In the genomic region with DNA sequence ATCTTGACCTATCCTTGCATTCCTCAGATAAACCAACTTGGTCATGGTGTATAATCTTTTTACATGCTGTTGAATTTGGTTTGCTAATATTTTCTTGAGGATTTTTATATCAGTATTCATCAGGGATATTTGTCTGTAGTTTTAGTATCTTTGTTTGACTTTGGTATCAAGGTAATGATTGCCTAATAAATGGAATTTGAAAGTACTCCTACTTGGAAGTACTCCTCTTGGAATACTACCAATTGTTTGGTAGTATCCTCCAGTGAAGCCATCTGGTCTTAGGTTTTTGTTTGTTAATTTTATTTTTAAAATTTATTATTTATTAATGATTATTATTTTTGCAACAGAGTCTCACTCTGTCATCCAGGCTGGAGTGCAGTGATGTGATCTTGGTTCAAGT, we compare ENCODE assay signal across 1 cellular context.
TF ChIP-seq lines count a peak whose summit lies in the region.

No MANE protein-coding gene starts in this region.

TF ChIP-seq in HepG2, 621 proteins besides CTCF, POLR2A, EP300 and RAD21 (continued from another document):
- TF ChIP-seq, protein P1, sequence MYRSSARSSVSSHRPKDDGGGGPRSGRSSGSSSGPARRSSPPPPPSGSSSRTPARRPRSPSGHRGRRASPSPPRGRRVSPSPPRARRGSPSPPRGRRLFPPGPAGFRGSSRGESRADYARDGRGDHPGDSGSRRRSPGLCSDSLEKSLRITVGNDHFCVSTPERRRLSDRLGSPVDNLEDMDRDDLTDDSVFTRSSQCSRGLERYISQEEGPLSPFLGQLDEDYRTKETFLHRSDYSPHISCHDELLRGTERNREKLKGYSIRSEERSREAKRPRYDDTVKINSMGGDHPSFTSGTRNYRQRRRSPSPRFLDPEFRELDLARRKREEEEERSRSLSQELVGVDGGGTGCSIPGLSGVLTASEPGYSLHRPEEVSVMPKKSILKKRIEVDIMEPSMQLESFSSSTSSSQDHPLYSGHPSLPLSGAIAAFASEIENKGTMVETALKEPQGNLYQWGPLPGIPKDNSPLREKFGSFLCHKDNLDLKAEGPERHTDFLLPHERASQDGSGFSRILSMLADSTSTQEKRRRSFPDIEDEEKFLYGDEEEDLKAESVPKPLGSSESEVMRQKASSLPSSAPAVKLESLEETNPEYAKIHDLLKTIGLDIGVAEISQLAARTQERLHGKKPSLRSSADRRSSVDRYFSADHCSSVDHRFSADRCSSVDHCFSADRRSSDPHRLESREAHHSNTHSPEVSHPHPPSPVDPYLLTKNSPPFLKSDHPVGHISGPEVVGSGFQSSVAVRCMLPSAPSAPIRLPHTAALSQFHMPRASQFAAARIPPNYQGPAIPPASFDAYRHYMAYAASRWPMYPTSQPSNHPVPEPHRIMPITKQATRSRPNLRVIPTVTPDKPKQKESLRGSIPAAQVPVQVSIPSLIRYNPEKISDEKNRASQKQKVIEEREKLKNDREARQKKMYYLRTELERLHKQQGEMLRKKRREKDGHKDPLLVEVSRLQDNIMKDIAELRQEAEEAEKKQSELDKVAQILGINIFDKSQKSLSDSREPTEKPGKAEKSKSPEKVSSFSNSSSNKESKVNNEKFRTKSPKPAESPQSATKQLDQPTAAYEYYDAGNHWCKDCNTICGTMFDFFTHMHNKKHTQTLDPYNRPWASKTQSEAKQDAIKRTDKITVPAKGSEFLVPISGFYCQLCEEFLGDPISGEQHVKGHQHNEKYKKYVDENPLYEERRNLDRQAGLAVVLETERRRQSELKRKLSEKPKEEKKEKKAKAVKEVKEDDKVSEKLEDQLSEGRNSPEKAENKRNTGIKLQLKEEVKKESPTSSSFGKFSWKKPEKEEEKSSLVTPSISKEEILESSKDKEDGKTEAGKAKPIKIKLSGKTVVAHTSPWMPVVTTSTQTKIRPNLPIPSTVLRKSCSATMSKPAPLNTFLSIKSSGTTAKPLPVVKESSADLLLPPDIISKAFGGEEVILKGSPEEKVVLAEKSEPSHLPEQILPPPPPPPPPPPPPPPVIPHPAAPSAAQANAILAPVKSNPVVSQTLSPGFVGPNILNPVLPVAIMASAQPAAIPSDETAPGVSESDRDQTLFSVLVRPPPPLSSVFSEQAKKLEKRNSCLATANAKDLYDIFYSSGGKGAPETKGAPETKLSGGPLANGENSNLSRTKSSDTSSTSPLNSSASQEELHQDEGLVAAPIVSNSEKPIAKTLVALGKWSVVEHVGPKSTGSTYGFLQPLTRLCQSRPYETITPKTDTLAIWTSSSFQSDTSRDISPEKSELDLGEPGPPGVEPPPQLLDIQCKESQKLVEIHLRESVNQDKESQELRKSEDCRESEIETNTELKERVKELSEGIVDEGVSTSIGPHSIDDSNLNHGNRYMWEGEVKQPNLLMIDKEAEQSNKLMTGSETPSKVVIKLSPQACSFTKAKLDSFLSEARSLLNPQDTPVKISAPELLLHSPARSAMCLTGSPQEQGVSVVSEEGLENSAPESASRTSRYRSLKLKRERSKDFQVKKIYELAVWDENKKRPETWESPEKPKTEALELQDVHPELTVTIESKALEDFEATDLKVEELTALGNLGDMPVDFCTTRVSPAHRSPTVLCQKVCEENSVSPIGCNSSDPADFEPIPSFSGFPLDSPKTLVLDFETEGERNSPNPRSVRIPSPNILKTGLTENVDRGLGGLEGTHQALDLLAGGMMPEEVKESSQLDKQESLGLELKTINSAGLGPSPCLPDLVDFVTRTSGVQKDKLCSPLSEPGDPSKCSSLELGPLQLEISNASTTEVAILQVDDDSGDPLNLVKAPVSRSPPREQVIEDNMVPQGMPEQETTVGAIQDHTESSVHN (CRISPR knock-in tag; IDR thresholded peaks at IDR 0.05): no peak
- TF ChIP-seq, protein P2, sequence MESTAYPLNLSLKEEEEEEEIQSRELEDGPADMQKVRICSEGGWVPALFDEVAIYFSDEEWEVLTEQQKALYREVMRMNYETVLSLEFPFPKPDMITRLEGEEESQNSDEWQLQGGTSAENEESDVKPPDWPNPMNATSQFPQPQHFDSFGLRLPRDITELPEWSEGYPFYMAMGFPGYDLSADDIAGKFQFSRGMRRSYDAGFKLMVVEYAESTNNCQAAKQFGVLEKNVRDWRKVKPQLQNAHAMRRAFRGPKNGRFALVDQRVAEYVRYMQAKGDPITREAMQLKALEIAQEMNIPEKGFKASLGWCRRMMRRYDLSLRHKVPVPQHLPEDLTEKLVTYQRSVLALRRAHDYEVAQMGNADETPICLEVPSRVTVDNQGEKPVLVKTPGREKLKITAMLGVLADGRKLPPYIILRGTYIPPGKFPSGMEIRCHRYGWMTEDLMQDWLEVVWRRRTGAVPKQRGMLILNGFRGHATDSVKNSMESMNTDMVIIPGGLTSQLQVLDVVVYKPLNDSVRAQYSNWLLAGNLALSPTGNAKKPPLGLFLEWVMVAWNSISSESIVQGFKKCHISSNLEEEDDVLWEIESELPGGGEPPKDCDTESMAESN (CRISPR knock-in tag; conservative IDR thresholded peaks at IDR 0.05): no peak
- TF ChIP-seq, protein P3, sequence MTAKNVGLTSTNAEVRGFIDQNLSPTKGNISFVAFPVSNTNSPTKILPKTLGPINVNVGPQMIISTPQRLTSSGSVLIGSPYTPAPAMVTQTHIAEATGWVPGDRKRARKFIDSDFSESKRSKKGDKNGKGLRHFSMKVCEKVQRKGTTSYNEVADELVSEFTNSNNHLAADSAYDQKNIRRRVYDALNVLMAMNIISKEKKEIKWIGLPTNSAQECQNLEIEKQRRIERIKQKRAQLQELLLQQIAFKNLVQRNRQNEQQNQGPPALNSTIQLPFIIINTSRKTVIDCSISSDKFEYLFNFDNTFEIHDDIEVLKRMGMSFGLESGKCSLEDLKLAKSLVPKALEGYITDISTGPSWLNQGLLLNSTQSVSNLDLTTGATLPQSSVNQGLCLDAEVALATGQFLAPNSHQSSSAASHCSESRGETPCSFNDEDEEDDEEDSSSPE (CRISPR knock-in tag; IDR thresholded peaks at IDR 0.05): no peak
- TF ChIP-seq, protein P4, sequence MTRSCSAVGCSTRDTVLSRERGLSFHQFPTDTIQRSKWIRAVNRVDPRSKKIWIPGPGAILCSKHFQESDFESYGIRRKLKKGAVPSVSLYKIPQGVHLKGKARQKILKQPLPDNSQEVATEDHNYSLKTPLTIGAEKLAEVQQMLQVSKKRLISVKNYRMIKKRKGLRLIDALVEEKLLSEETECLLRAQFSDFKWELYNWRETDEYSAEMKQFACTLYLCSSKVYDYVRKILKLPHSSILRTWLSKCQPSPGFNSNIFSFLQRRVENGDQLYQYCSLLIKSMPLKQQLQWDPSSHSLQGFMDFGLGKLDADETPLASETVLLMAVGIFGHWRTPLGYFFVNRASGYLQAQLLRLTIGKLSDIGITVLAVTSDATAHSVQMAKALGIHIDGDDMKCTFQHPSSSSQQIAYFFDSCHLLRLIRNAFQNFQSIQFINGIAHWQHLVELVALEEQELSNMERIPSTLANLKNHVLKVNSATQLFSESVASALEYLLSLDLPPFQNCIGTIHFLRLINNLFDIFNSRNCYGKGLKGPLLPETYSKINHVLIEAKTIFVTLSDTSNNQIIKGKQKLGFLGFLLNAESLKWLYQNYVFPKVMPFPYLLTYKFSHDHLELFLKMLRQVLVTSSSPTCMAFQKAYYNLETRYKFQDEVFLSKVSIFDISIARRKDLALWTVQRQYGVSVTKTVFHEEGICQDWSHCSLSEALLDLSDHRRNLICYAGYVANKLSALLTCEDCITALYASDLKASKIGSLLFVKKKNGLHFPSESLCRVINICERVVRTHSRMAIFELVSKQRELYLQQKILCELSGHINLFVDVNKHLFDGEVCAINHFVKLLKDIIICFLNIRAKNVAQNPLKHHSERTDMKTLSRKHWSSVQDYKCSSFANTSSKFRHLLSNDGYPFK (CRISPR knock-in tag; IDR thresholded peaks at IDR 0.05; ENCODE audit: borderline replicate concordance): no peak
- TF ChIP-seq NR3C1 (CRISPR knock-in tag; IDR thresholded peaks at IDR 0.05) (no peak), RCOR2 (CRISPR knock-in tag; IDR thresholded peaks at IDR 0.05) (no peak), ZNF354B (CRISPR knock-in tag; IDR thresholded peaks at IDR 0.05) (no peak)
